Comparison of ENCODE assay signal across 2 cellular contexts in genomic region chr17:50059256-50059655, GRCh38.
TF ChIP-seq lines count a peak whose summit lies in the region.

No MANE protein-coding gene starts in this region.

TF ChIP-seq in liver, 16 proteins besides CTCF, POLR2A, EP300 and RAD21:
- TF ChIP-seq FOXA1 (IDR thresholded peaks at IDR 0.05) = no peak
- TF ChIP-seq MAX (IDR thresholded peaks at IDR 0.05) = no peak
- TF ChIP-seq FOXA2 (IDR thresholded peaks at IDR 0.05) = no peak
- TF ChIP-seq TAF1 (conservative IDR thresholded peaks at IDR 0.05) = no peak
- no peak for TF ChIP-seq GABPA (IDR thresholded peaks at IDR 0.05 in 1 of 2, conservative IDR thresholded peaks at IDR 0.05 in 1 of 2)
- no peak for TF ChIP-seq EGR1 (IDR thresholded peaks at IDR 0.05; ENCODE audit: low read depth in 2 of 2)
- no peak for TF ChIP-seq RXRA (IDR thresholded peaks at IDR 0.05)
- no peak for TF ChIP-seq HNF4A (conservative IDR thresholded peaks at IDR 0.05)
- TF ChIP-seq ATF3 (IDR thresholded peaks at IDR 0.05) = no peak
- TF ChIP-seq SP1 (IDR thresholded peaks at IDR 0.05) = no peak
- no peak for TF ChIP-seq JUND (IDR thresholded peaks at IDR 0.05)
- no peak for TF ChIP-seq NR2F2 (IDR thresholded peaks at IDR 0.05)
- TF ChIP-seq HNF4G (IDR thresholded peaks at IDR 0.05) = no peak
- no peak for TF ChIP-seq ZBTB33 (IDR thresholded peaks at IDR 0.05)
- TF ChIP-seq REST (IDR thresholded peaks at IDR 0.05) = no peak
- TF ChIP-seq YY1 (IDR thresholded peaks at IDR 0.05) = no peak

TF ChIP-seq in HepG2, 621 proteins besides CTCF, POLR2A, EP300 and RAD21:
- TF ChIP-seq PATZ1 (CRISPR knock-in tag; IDR thresholded peaks at IDR 0.05) (no peak), MBD4 (IDR thresholded peaks at IDR 0.05; ENCODE audit: borderline replicate concordance, low read length) (no peak), BCL6 (CRISPR knock-in tag; IDR thresholded peaks at IDR 0.05) (no peak), IKZF4 (CRISPR knock-in tag; IDR thresholded peaks at IDR 0.05; ENCODE audit: borderline replicate concordance, low read depth, not compliant biosample characterization) (no peak), ZNF570 (CRISPR knock-in tag; IDR thresholded peaks at IDR 0.05; ENCODE audit: borderline replicate concordance) (no peak), PITX1 (CRISPR knock-in tag; IDR thresholded peaks at IDR 0.05) (no peak), NPAS2 (CRISPR knock-in tag; IDR thresholded peaks at IDR 0.05; ENCODE audit: borderline replicate concordance) (no peak), ZNF776 (CRISPR knock-in tag; IDR thresholded peaks at IDR 0.05) (no peak), TIGD3 (CRISPR knock-in tag; IDR thresholded peaks at IDR 0.05; ENCODE audit: borderline replicate concordance) (no peak), ZNF292 (CRISPR knock-in tag; IDR thresholded peaks at IDR 0.05; ENCODE audit: borderline replicate concordance, low read depth) (no peak), SAFB2 (CRISPR knock-in tag; IDR thresholded peaks at IDR 0.05; ENCODE audit: borderline replicate concordance, low read depth) (no peak), CC2D1A (CRISPR knock-in tag; IDR thresholded peaks at IDR 0.05) (no peak), ZNF296 (CRISPR knock-in tag; conservative IDR thresholded peaks at IDR 0.05) (no peak), PRPF4 (IDR thresholded peaks at IDR 0.05; ENCODE audit: low read depth, low read length, poor library complexity, severe bottlenecking) (no peak)
